Comparison of ENCODE assay signal across 8 cellular contexts in the genomic region with DNA sequence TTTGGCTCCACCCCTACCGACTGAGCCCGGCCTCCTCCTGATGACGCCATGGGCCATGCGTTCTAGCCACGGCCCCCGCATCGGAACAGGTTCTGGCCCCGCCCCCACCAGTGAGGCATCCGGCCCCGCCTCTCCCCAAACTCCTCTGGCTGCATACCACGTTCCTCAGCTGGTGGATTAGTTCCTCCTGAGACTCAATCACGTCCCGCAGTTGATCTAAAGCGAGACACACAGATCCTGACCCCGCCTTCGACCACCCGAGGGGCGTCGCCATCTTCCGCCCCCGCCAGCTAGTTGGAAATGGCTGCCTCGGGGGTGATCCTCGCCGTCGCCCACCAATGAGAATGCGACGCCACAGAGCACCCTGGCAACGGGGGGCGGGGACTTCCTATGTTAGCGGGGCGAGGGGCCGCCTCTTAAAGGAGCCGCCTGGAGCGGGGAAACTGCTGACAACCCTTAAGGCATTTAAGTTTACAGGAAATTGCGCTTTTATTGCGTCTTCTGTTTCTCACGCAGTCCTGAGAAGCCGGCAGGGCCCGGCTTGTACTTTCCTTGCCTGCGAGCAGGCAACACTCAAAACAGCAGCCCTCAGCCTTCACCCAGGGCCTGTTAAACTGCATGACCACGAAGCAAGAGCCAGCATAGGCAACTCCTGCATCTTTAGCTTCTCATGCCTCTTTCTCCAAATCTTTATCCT. TPM values are rescaled to one million over a fixed set of nuclear protein-coding genes. Genes with fewer than 3 reads are reported as not detected.
A peak's percentile ranks its signal among the peaks of the same experiment; 100 is the strongest.
DNase-seq lines count a peak whose midpoint lies in the region; ATAC-seq and TF ChIP-seq lines count a peak whose summit lies in the region.

A gene with protein sequence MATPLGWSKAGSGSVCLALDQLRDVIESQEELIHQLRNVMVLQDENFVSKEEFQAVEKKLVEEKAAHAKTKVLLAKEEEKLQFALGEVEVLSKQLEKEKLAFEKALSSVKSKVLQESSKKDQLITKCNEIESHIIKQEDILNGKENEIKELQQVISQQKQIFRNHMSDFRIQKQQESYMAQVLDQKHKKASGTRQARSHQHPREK (minus strand): TSS at position 303 of the 697 bp plus-strand sequence. CDS start 29 bp downstream, at position 274.

- TF ChIP-seq EP300 in neural cell (conservative IDR thresholded peaks at IDR 0.05; ENCODE audit: poor library complexity, severe bottlenecking): no peak

- H3K9me3 Mint-ChIP-seq in stimulated activated naive CD8-positive, alpha-beta T cell treated with anti-CD3 and anti-CD28 coated beads, Interleukin-15, amount 100 ng/mL, for 72 hours: no peaks in the 10 kb centered on the region

- ATAC-seq in stimulated activated naive CD8-positive, alpha-beta T cell treated with anti-CD3 and anti-CD28 coated beads, Interleukin-15, amount 100 ng/mL, for 72 hours: peak; percentile 93

- peaks cover 17% of the 10 kb centered on the region for H3F3A ChIP-seq in MM.1S (ENCODE audit: insufficient read depth, low read length)
- no peaks in the 10 kb centered on the region for H3F3A ChIP-seq in neural cell (ENCODE audit: insufficient read depth, low read length, poor library complexity, severe bottlenecking)

- H3K9me2 ChIP-seq in MM.1S (replicated peaks; ENCODE audit: insufficient read depth, low read length) (no peaks in the 10 kb centered on the region), neural cell (ENCODE audit: insufficient read depth, low read length) (no peaks in the 10 kb centered on the region)

- H3K9ac ChIP-seq in MM.1S (ENCODE audit: low read length) (peak within 1 kb of the TSS; percentile 84), neural cell (ENCODE audit: low read length) (peak within 1 kb of the TSS; percentile 80)

- H3K27me3 ChIP-seq in MM.1S (replicated peaks; ENCODE audit: insufficient read depth, low read length) (no peaks in the 10 kb centered on the region), neural cell (ENCODE audit: insufficient read depth, low read depth, low read length) (no peaks in the 10 kb centered on the region)

- H3K4me3 Mint-ChIP-seq in stimulated activated naive CD8-positive, alpha-beta T cell treated with anti-CD3 and anti-CD28 coated beads, Interleukin-15, amount 100 ng/mL, for 72 hours: peak within 1 kb of the TSS; percentile 83 to 99

- H2AFZ ChIP-seq in MM.1S (ENCODE audit: low read length) (peak within 1 kb of the TSS; percentile 58), neural cell (ENCODE audit: low read depth, low read length) (peak within 1 kb of the TSS; percentile 80)

- no peaks in the 10 kb centered on the region for H4K20me1 ChIP-seq in MM.1S (ENCODE audit: insufficient read depth, low read length)
- H4K20me1 ChIP-seq in neural cell (ENCODE audit: insufficient read depth): no peaks in the 10 kb centered on the region

- TF ChIP-seq CTCF in MM.1S (IDR thresholded peaks at IDR 0.05; ENCODE audit: low read length) (no peak), neural cell (IDR thresholded peaks at IDR 0.05; ENCODE audit: poor library complexity, severe bottlenecking) (no peak)

- peaks cover 28% of the 10 kb centered on the region for H3K4me1 ChIP-seq in MM.1S (ENCODE audit: low read length)

- H3K79me2 ChIP-seq in MM.1S (ENCODE audit: low read length) (peaks cover 8% of the 10 kb centered on the region; the same call in 1 of the 2 replicates), neural cell (replicated peaks; ENCODE audit: insufficient read depth, low read length) (no peaks in the 10 kb centered on the region)

- H3K27me3 Mint-ChIP-seq in stimulated activated naive CD8-positive, alpha-beta T cell treated with anti-CD3 and anti-CD28 coated beads, Interleukin-15, amount 100 ng/mL, for 72 hours: no peaks in the 10 kb centered on the region

- H3K27ac Mint-ChIP-seq in stimulated activated naive CD8-positive, alpha-beta T cell treated with anti-CD3 and anti-CD28 coated beads, Interleukin-15, amount 100 ng/mL, for 72 hours: peak within 1 kb of the TSS; percentile 98 to 100

- H3K4me1 Mint-ChIP-seq in stimulated activated naive CD8-positive, alpha-beta T cell treated with anti-CD3 and anti-CD28 coated beads, Interleukin-15, amount 100 ng/mL, for 72 hours: peaks cover 50% of the 10 kb centered on the region

- no peak for TF ChIP-seq RAD21 in neural cell (conservative IDR thresholded peaks at IDR 0.05)

- H3K4me3 ChIP-seq in MM.1S (ENCODE audit: low read length) (peak within 1 kb of the TSS; percentile 73), neural cell (ENCODE audit: low read length) (peak within 1 kb of the TSS; percentile 73)

- H3K27ac ChIP-seq in MM.1S (ENCODE audit: low read length) (peak within 1 kb of the TSS; percentile 96), neural cell (ENCODE audit: low read length) (peak within 1 kb of the TSS; percentile 95)

- H3K9me3 ChIP-seq in MM.1S (replicated peaks; ENCODE audit: insufficient read depth, low read length): no peaks in the 10 kb centered on the region
- H3K9me3 ChIP-seq in neural cell (ENCODE audit: low read length): no peaks in the 10 kb centered on the region

- H3K4me2 ChIP-seq in MM.1S (ENCODE audit: low read depth, low read length): peak within 1 kb of the TSS; percentile 98
- peak within 1 kb of the TSS; percentile 96 for H3K4me2 ChIP-seq in neural cell (ENCODE audit: low read length)

- in situ Hi-C loops in G401 (cut with HindIII; ENCODE audit: low sequenced_read_pairs): no loop called here

- H3K36me3 ChIP-seq in MM.1S (replicated peaks; ENCODE audit: insufficient read depth, low read length) (no peaks in the 10 kb centered on the region), neural cell (ENCODE audit: insufficient read depth, low read length) (no peaks in the 10 kb centered on the region)

- DNase-seq in G401 (ENCODE audit: low spot score): peak; percentile 98
- DNase-seq in HCEC 1CT: peak; percentile 97
- DNase-seq in MM.1S: peak; percentile 98
- peak; percentile 98 for DNase-seq in SHP77 treated with DMSO at 0.1 percent for 48 hours (lab: John Stamatoyannopoulos, UW)
- peak; percentile 98 for DNase-seq in activated gamma-delta T cell treated with Interleukin-2 at 50 U/mL for 16 hours
- DNase-seq in fibroblast of the conjunctiva (ENCODE audit: low read depth): peak; percentile 95
- peak; percentile 98 to 99 for DNase-seq in stimulated activated naive CD8-positive, alpha-beta T cell treated with anti-CD3 and anti-CD28 coated beads, Interleukin-15, amount 100 ng/mL, for 72 hours

TF ChIP-seq in neural cell, 6 proteins besides CTCF, POLR2A, EP300 and RAD21:
- TF ChIP-seq EZH2 (IDR thresholded peaks at IDR 0.05; ENCODE audit: borderline replicate concordance, insufficient read depth, low read length, poor library complexity, severe bottlenecking): no peak
- TF ChIP-seq SMC3 (conservative IDR thresholded peaks at IDR 0.05; ENCODE audit: poor library complexity): peak; percentile 38
- peak; percentile 89 for TF ChIP-seq MXI1 (conservative IDR thresholded peaks at IDR 0.05; ENCODE audit: poor library complexity, severe bottlenecking)
- TF ChIP-seq POLR2AphosphoS5 (IDR thresholded peaks at IDR 0.05): peak; percentile 68
- TF ChIP-seq, protein P1, sequence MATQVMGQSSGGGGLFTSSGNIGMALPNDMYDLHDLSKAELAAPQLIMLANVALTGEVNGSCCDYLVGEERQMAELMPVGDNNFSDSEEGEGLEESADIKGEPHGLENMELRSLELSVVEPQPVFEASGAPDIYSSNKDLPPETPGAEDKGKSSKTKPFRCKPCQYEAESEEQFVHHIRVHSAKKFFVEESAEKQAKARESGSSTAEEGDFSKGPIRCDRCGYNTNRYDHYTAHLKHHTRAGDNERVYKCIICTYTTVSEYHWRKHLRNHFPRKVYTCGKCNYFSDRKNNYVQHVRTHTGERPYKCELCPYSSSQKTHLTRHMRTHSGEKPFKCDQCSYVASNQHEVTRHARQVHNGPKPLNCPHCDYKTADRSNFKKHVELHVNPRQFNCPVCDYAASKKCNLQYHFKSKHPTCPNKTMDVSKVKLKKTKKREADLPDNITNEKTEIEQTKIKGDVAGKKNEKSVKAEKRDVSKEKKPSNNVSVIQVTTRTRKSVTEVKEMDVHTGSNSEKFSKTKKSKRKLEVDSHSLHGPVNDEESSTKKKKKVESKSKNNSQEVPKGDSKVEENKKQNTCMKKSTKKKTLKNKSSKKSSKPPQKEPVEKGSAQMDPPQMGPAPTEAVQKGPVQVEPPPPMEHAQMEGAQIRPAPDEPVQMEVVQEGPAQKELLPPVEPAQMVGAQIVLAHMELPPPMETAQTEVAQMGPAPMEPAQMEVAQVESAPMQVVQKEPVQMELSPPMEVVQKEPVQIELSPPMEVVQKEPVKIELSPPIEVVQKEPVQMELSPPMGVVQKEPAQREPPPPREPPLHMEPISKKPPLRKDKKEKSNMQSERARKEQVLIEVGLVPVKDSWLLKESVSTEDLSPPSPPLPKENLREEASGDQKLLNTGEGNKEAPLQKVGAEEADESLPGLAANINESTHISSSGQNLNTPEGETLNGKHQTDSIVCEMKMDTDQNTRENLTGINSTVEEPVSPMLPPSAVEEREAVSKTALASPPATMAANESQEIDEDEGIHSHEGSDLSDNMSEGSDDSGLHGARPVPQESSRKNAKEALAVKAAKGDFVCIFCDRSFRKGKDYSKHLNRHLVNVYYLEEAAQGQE (IDR thresholded peaks at IDR 0.05; ENCODE audit: borderline replicate concordance): no peak
- TF ChIP-seq TAF1 (IDR thresholded peaks at IDR 0.05; ENCODE audit: low read depth): no peak

RNA-seq across cellular contexts. Expression of the gene that starts here (rescaled TPM):
- total RNA-seq in G401 (2014; rRNA removed; shearing (Covaris generic)): 10.6 and 24.7 TPM in 2 replicates
- polyA plus RNA-seq in neural cell: 2.3 and 6.7 TPM in 2 replicates
- 4.4 and 11.2 TPM in 2 replicates for polyA minus RNA-seq in neural cell

Comparison
In these comparisons a context has a peak if more than half of its experiments do, and no peak if none do; other contexts are left out.
1. Peak in every context shown above with its lines: DNase-seq, ATAC-seq, H3K4me3 ChIP-seq and H3K27ac ChIP-seq.